In genomic region chr15:40357246-40357645, GRCh38 we compare ENCODE assay signal across 10 cellular contexts. TPM values are rescaled to one million over a fixed set of nuclear protein-coding genes. Genes with fewer than 3 reads are reported as not detected.
DNase-seq lines count a peak whose midpoint lies in the region; ATAC-seq, FAIRE-seq and TF ChIP-seq lines count a peak whose summit lies in the region.
"Had no signal": no experiment of that assay in that cellular context is flagged by ENCODE, and none has a peak within 500 bp of the region (broad histone marks: within the 10 kb centered on the region; RNA-seq: fewer than 3 reads in every experiment).

No MANE protein-coding gene starts in this region.

- no peak for DNase-seq in A549 (ENCODE audit: low read depth in 1 of 2, low spot score in 1 of 2)
- no peak for DNase-seq in activated T-helper 1 cell treated with anti-CD3 and anti-CD28 coated beads, Interleukin-12 subunit alpha, Interleukin-12 subunit beta, Interleukin-2, Interleukin-4 antibody, amounts not matched to agents 30 ng/mL and 10 ng/mL and 1 ng/mL, durations not matched to agents 14 hours and 24 hours and 36 hours (ENCODE audit: low spot score)
- DNase-seq in foreskin melanocyte: no peak
- no peak for DNase-seq in NCI-H2196 treated with DMSO at 0.1 percent for 48 hours (lab: John Stamatoyannopoulos, UW; ENCODE audit: unreplicated experiment)

- CTCF ChIA-PET in A549 (lab: Yijun Ruan, JAX): interaction anchor here (1.0 to 4.8 kb wide), 5 partner anchors 11 to 34 kb away, joined by 3 to 43 read pairs (median 10); partner anchors contain the start of gene INAFM2

- no peak for FAIRE-seq in A549 (lab: Jason Lieb, UNC)
- FAIRE-seq: D721Med had no signal

- peaks cover 31% of the 10 kb centered on the region for H3K27me3 Mint-ChIP-seq in activated T-helper 1 cell treated with anti-CD3 and anti-CD28 coated beads, Interleukin-12 subunit alpha, Interleukin-12 subunit beta, Interleukin-2, Interleukin-4 antibody, amounts not matched to agents 30 ng/mL and 10 ng/mL and 1 ng/mL, durations not matched to agents 14 hours and 24 hours and 36 hours (ENCODE audit: insufficient read depth)
- no peaks in the 10 kb centered on the region for H3K27me3 Mint-ChIP-seq in stimulated activated memory B cell treated with anti-CD40 and anti-IgM and Interleukin-4, amounts not matched to agents 10 μg/mL and 1 μg/mL and 100 μg/mL, for 72 hours

- peak overlapping the region; percentile 94 for H3K4me2 ChIP-seq in A549
- peak overlapping the region; percentile 83 for H3K4me2 ChIP-seq in DOHH2 (ENCODE audit: low read length)

- ATAC-seq in A549 (no peak), GM19455 (IDR thresholded peaks at IDR 0.05; ENCODE audit: unreplicated experiment) (no peak)
- ATAC-seq in stimulated activated memory B cell treated with anti-CD40 and anti-IgM and Interleukin-4, amounts not matched to agents 10 μg/mL and 1 μg/mL and 100 μg/mL, for 72 hours: no peak

- no peak overlapping the region; the same call in 2 of the 3 replicates for H3K4me3 ChIP-seq in A549
- peak overlapping the region; percentile 75 for H3K4me3 ChIP-seq in DOHH2 (ENCODE audit: low read length)
- no peak overlapping the region for H3K4me3 ChIP-seq in mucosa of rectum (ENCODE audit: low read length in 2 of 2)

- H4K20me1 ChIP-seq in DOHH2 (ENCODE audit: control insufficient read depth, insufficient read depth, low read depth, low read length): no peaks in the 10 kb centered on the region

- H3K9ac ChIP-seq in mucosa of rectum (ENCODE audit: low read depth in 1 of 2, low read length in 2 of 2): peak overlapping the region in 1 of 2 donors; percentile 45

- TF ChIP-seq CTCF in A549 (IDR thresholded peaks at IDR 0.05) (no peak), DOHH2 (IDR thresholded peaks at IDR 0.05; ENCODE audit: low read depth, low read length, poor library complexity, severe bottlenecking) (no peak)

- intact Hi-C loops in activated T-helper 1 cell treated with anti-CD3 and anti-CD28 coated beads, Interleukin-12 subunit alpha, Interleukin-12 subunit beta, Interleukin-2, Interleukin-4 antibody, amounts not matched to agents 30 ng/mL and 10 ng/mL and 1 ng/mL, durations not matched to agents 14 hours and 24 hours and 36 hours (cut with micrococcal nuclease): no loop called here

- H3K4me3 Mint-ChIP-seq in activated T-helper 1 cell treated with anti-CD3 and anti-CD28 coated beads, Interleukin-12 subunit alpha, Interleukin-12 subunit beta, Interleukin-2, Interleukin-4 antibody, amounts not matched to agents 30 ng/mL and 10 ng/mL and 1 ng/mL, durations not matched to agents 14 hours and 24 hours and 36 hours: peak overlapping the region; percentile 41
- H3K4me3 Mint-ChIP-seq in stimulated activated memory B cell treated with anti-CD40 and anti-IgM and Interleukin-4, amounts not matched to agents 10 μg/mL and 1 μg/mL and 100 μg/mL, for 72 hours: no peak overlapping the region

- H3K9me3 Mint-ChIP-seq in activated T-helper 1 cell treated with anti-CD3 and anti-CD28 coated beads, Interleukin-12 subunit alpha, Interleukin-12 subunit beta, Interleukin-2, Interleukin-4 antibody, amounts not matched to agents 30 ng/mL and 10 ng/mL and 1 ng/mL, durations not matched to agents 14 hours and 24 hours and 36 hours: no peaks in the 10 kb centered on the region
- no peaks in the 10 kb centered on the region for H3K9me3 Mint-ChIP-seq in stimulated activated memory B cell treated with anti-CD40 and anti-IgM and Interleukin-4, amounts not matched to agents 10 μg/mL and 1 μg/mL and 100 μg/mL, for 72 hours

- no peaks in the 10 kb centered on the region for H3K36me3 Mint-ChIP-seq in activated T-helper 1 cell treated with anti-CD3 and anti-CD28 coated beads, Interleukin-12 subunit alpha, Interleukin-12 subunit beta, Interleukin-2, Interleukin-4 antibody, amounts not matched to agents 30 ng/mL and 10 ng/mL and 1 ng/mL, durations not matched to agents 14 hours and 24 hours and 36 hours (ENCODE audit: low read depth)
- peaks cover under 1% of the 10 kb centered on the region for H3K36me3 Mint-ChIP-seq in stimulated activated memory B cell treated with anti-CD40 and anti-IgM and Interleukin-4, amounts not matched to agents 10 μg/mL and 1 μg/mL and 100 μg/mL, for 72 hours

- no peaks in the 10 kb centered on the region for H3K9me2 ChIP-seq in DOHH2 (replicated peaks; ENCODE audit: control insufficient read depth, low read length)

- H3K9me3 ChIP-seq in A549 (no peaks in the 10 kb centered on the region), DOHH2 (ENCODE audit: control insufficient read depth, insufficient read depth, low read length) (no peaks in the 10 kb centered on the region), mucosa of rectum (ENCODE audit: control insufficient read depth in 2 of 2, low read length in 2 of 2) (no peaks in the 10 kb centered on the region)

- no peak overlapping the region for H3K27ac Mint-ChIP-seq in activated T-helper 1 cell treated with anti-CD3 and anti-CD28 coated beads, Interleukin-12 subunit alpha, Interleukin-12 subunit beta, Interleukin-2, Interleukin-4 antibody, amounts not matched to agents 30 ng/mL and 10 ng/mL and 1 ng/mL, durations not matched to agents 14 hours and 24 hours and 36 hours
- no peak overlapping the region for H3K27ac Mint-ChIP-seq in stimulated activated memory B cell treated with anti-CD40 and anti-IgM and Interleukin-4, amounts not matched to agents 10 μg/mL and 1 μg/mL and 100 μg/mL, for 72 hours

- no peak for TF ChIP-seq POLR2A in A549 (IDR thresholded peaks at IDR 0.05; ENCODE audit: low read length)

- H3K36me3 ChIP-seq in DOHH2 (ENCODE audit: control insufficient read depth, low read length) (no peaks in the 10 kb centered on the region), mucosa of rectum (ENCODE audit: control insufficient read depth in 2 of 2, insufficient read depth in 2 of 2, low read length in 2 of 2) (peaks cover 31 to 43% of the 10 kb centered on the region in 2 donors)

- H3F3A ChIP-seq in DOHH2 (ENCODE audit: control insufficient read depth, insufficient read depth): no peaks in the 10 kb centered on the region

- TF ChIP-seq EP300 in A549 (IDR thresholded peaks at IDR 0.05): no peak

- TF ChIP-seq RAD21 in A549 (conservative IDR thresholded peaks at IDR 0.05 in 1 of 2, IDR thresholded peaks at IDR 0.05 in 1 of 2): no peak

- no peaks in the 10 kb centered on the region for H3K79me2 ChIP-seq in DOHH2 (ENCODE audit: control insufficient read depth, low read length)

- H3K4me1 ChIP-seq in A549 (peaks cover 6% of the 10 kb centered on the region; the same call in 1 of the 3 replicates), DOHH2 (ENCODE audit: control insufficient read depth, low read length) (peaks cover 12% of the 10 kb centered on the region), mucosa of rectum (ENCODE audit: control insufficient read depth in 2 of 2, insufficient read depth in 2 of 2, low read length in 2 of 2) (peaks cover 34 to 35% of the 10 kb centered on the region in 2 donors)

- H3K27ac ChIP-seq in A549 (no peak overlapping the region), DOHH2 (ENCODE audit: low read depth, low read length) (no peak overlapping the region), mucosa of rectum (ENCODE audit: low read depth in 2 of 2, low read length in 2 of 2) (peak overlapping the region; percentile 70 to 79)

- WGBS in A549 (ENCODE audit: missing lambda C conversion rate): 27% methylated on average over 1 of the region's 1 CpG

- no peaks in the 10 kb centered on the region for H3K4me1 Mint-ChIP-seq in activated T-helper 1 cell treated with anti-CD3 and anti-CD28 coated beads, Interleukin-12 subunit alpha, Interleukin-12 subunit beta, Interleukin-2, Interleukin-4 antibody, amounts not matched to agents 30 ng/mL and 10 ng/mL and 1 ng/mL, durations not matched to agents 14 hours and 24 hours and 36 hours (ENCODE audit: low read depth)
- H3K4me1 Mint-ChIP-seq in stimulated activated memory B cell treated with anti-CD40 and anti-IgM and Interleukin-4, amounts not matched to agents 10 μg/mL and 1 μg/mL and 100 μg/mL, for 72 hours: peaks cover 15% of the 10 kb centered on the region

- peaks cover 8% of the 10 kb centered on the region; the same call in 1 of the 2 replicates for H3K27me3 ChIP-seq in DOHH2 (ENCODE audit: control insufficient read depth, low read length)
- H3K27me3 ChIP-seq in mucosa of rectum (ENCODE audit: control insufficient read depth in 2 of 2, insufficient read depth in 2 of 2, low read length in 2 of 2): no peaks in the 10 kb centered on the region

- POLR2A ChIA-PET in A549 (lab: Yijun Ruan, JAX): no interaction called here

RNA-seq across cellular contexts. Expression of gene DISP2, which starts 0.8 kb away (rescaled TPM):
- 0.26 and 0.52 TPM in 2 replicates for polyA plus RNA-seq in A549 (2011; rRNA removed)
- polyA plus RNA-seq in A549 (2012; cell fraction: cytosol; rRNA removed): 0.11 and 0.22 TPM in 2 replicates
- 0.27 and 0.46 TPM in 2 replicates for polyA plus RNA-seq in A549 (2012; cell fraction: nucleus; rRNA removed)
- 0.39 to 0.82 TPM (median 0.56 TPM) in 3 replicates for polyA plus RNA-seq in A549 (2017; fragmentation: RNase III; extraction: RNeasy Plus Mini Kit Qiagen cat#74134 plus additional on column Dnase treatment)
- 0.17 and 0.39 TPM in 2 replicates for polyA minus RNA-seq in A549 (2011; rRNA and poly(A)+ RNA removed)
- total RNA-seq in activated T-helper 1 cell treated with anti-CD3 and anti-CD28 coated beads, Interleukin-12 subunit alpha, Interleukin-12 subunit beta, Interleukin-2, Interleukin-4 antibody, amounts not matched to agents 30 ng/mL and 10 ng/mL and 1 ng/mL, durations not matched to agents 14 hours and 24 hours and 36 hours: 0.02 and 0.54 TPM in 2 replicates

RNA-seq across cellular contexts. Expression of gene PHGR1, which starts 6.4 kb away (rescaled TPM):
- not detected in 2 replicates for polyA plus RNA-seq in A549 (2011; rRNA removed)
- polyA plus RNA-seq in A549 (2012; cell fraction: cytosol; rRNA removed): not detected in 2 replicates
- not detected in 2 replicates for polyA plus RNA-seq in A549 (2012; cell fraction: nucleus; rRNA removed)
- polyA plus RNA-seq in A549 (2017; fragmentation: RNase III; extraction: RNeasy Plus Mini Kit Qiagen cat#74134 plus additional on column Dnase treatment): not detected in 3 replicates
- polyA minus RNA-seq in A549 (2011; rRNA and poly(A)+ RNA removed): not detected in 2 replicates
- total RNA-seq in activated T-helper 1 cell treated with anti-CD3 and anti-CD28 coated beads, Interleukin-12 subunit alpha, Interleukin-12 subunit beta, Interleukin-2, Interleukin-4 antibody, amounts not matched to agents 30 ng/mL and 10 ng/mL and 1 ng/mL, durations not matched to agents 14 hours and 24 hours and 36 hours: not detected in 2 replicates
- total RNA-seq: renal cortical epithelial cell had no signal

RNA-seq across cellular contexts. Expression of gene CCDC9B, which starts 16.5 kb away (rescaled TPM):
- 1.9 and 2.8 TPM in 2 replicates for polyA plus RNA-seq in A549 (2011; rRNA removed)
- 1.5 and 1.8 TPM in 2 replicates for polyA plus RNA-seq in A549 (2012; cell fraction: cytosol; rRNA removed)
- 7.4 and 26.8 TPM in 2 replicates for polyA plus RNA-seq in A549 (2012; cell fraction: nucleus; rRNA removed)
- polyA plus RNA-seq in A549 (2017; fragmentation: RNase III; extraction: RNeasy Plus Mini Kit Qiagen cat#74134 plus additional on column Dnase treatment): 23.4 to 28.7 TPM (median 27.4 TPM) in 3 replicates
- 8.3 and 9.8 TPM in 2 replicates for polyA minus RNA-seq in A549 (2011; rRNA and poly(A)+ RNA removed)
- 0.21 and 0.24 TPM in 2 replicates for total RNA-seq in activated T-helper 1 cell treated with anti-CD3 and anti-CD28 coated beads, Interleukin-12 subunit alpha, Interleukin-12 subunit beta, Interleukin-2, Interleukin-4 antibody, amounts not matched to agents 30 ng/mL and 10 ng/mL and 1 ng/mL, durations not matched to agents 14 hours and 24 hours and 36 hours

RNA-seq across cellular contexts. Expression of gene KNSTRN, which starts 25.3 kb away (rescaled TPM):
- polyA plus RNA-seq in A549 (2011; rRNA removed) (41.2 and 50.3 TPM in 2 replicates), A549 (2017; fragmentation: RNase III; extraction: RNeasy Plus Mini Kit Qiagen cat#74134 plus additional on column Dnase treatment) (45.0 to 52.6 TPM (median 48.0 TPM) in 3 replicates)
- polyA plus RNA-seq in A549 (2012; cell fraction: cytosol; rRNA removed): 23.9 and 25.0 TPM in 2 replicates
- polyA plus RNA-seq in A549 (2012; cell fraction: nucleus; rRNA removed): 12.3 and 14.0 TPM in 2 replicates
- 26.1 and 32.3 TPM in 2 replicates for polyA minus RNA-seq in A549 (2011; rRNA and poly(A)+ RNA removed)
- 48.4 and 52.1 TPM in 2 replicates for total RNA-seq in activated T-helper 1 cell treated with anti-CD3 and anti-CD28 coated beads, Interleukin-12 subunit alpha, Interleukin-12 subunit beta, Interleukin-2, Interleukin-4 antibody, amounts not matched to agents 30 ng/mL and 10 ng/mL and 1 ng/mL, durations not matched to agents 14 hours and 24 hours and 36 hours

RNA-seq across cellular contexts. Expression of gene INAFM2, which starts 33.8 kb away (rescaled TPM):
- polyA plus RNA-seq in A549 (2011; rRNA removed): 2.8 and 3.5 TPM in 2 replicates
- polyA plus RNA-seq in A549 (2012; cell fraction: cytosol; rRNA removed): 0.98 and 1.6 TPM in 2 replicates
- polyA plus RNA-seq in A549 (2012; cell fraction: nucleus; rRNA removed): 1.0 and 1.2 TPM in 2 replicates
- 3.3 to 3.9 TPM (median 3.8 TPM) in 3 replicates for polyA plus RNA-seq in A549 (2017; fragmentation: RNase III; extraction: RNeasy Plus Mini Kit Qiagen cat#74134 plus additional on column Dnase treatment)
- polyA minus RNA-seq in A549 (2011; rRNA and poly(A)+ RNA removed): 0.74 and 1.2 TPM in 2 replicates
- 19.2 and 25.1 TPM in 2 replicates for total RNA-seq in activated T-helper 1 cell treated with anti-CD3 and anti-CD28 coated beads, Interleukin-12 subunit alpha, Interleukin-12 subunit beta, Interleukin-2, Interleukin-4 antibody, amounts not matched to agents 30 ng/mL and 10 ng/mL and 1 ng/mL, durations not matched to agents 14 hours and 24 hours and 36 hours

Comparison
In these comparisons a context has a peak if more than half of its experiments do, and no peak if none do; other contexts are left out.
1. H3K27ac ChIP-seq: peak in mucosa of rectum (2 of 2); none in A549 (0 of 2) and DOHH2 (single experiment).